In the genomic region with DNA sequence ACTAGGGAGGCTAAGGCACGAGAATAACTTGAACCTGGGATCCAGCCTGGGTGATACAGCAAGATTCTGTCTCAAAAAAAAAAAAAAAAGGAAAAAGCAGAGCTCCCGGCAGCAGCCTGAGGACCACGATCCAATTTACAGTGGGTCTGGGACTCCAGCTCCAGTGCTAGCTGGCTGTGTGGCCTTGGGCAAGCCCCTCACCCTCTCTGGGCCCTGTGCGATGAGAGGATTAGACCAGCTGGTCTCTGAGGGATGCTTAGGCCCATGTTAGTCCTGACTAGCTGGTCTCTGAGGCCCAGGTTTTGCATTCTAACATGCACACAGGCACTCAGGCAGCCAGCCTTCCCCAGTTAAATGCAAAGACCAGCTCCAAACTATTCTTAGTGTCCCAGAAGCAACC, we compare ENCODE assay signal across 31 cellular contexts. TPM values are rescaled to one million over a fixed set of nuclear protein-coding genes. Genes with fewer than 3 reads are reported as not detected.
"Had no signal": no experiment of that assay in that cellular context is flagged by ENCODE, and none has a peak within 500 bp of the region (broad histone marks: within the 10 kb centered on the region; RNA-seq: fewer than 3 reads in every experiment).

No MANE protein-coding gene starts in this region.

- H3K4me3 Mint-ChIP-seq: activated CD8-positive, alpha-beta T cell treated with anti-CD3 and anti-CD28 coated beads for 36 hours; activated naive CD8-positive, alpha-beta T cell treated with anti-CD3 and anti-CD28 coated beads for 36 hours; activated T-cell treated with anti-CD3 and anti-CD28 coated beads, Interleukin-2, amount 50 U/mL, for 72 hours; activated T-helper 17 cell treated with anti-CD3 and anti-CD28 coated beads, Interleukin-2, amount 50 U/mL, for 72 hours; central memory CD8-positive, alpha-beta T cell had no signal

- H3K27ac Mint-ChIP-seq: activated CD8-positive, alpha-beta T cell treated with anti-CD3 and anti-CD28 coated beads for 36 hours; activated naive CD8-positive, alpha-beta T cell treated with anti-CD3 and anti-CD28 coated beads for 36 hours; activated T-cell treated with anti-CD3 and anti-CD28 coated beads, Interleukin-2, amount 50 U/mL, for 72 hours; activated T-helper 17 cell treated with anti-CD3 and anti-CD28 coated beads, Interleukin-2, amount 50 U/mL, for 72 hours had no signal

- ATAC-seq: activated CD8-positive, alpha-beta T cell treated with anti-CD3 and anti-CD28 coated beads for 36 hours; activated T-cell treated with anti-CD3 and anti-CD28 coated beads, Interleukin-2, amount 50 U/mL, for 72 hours; activated T-helper 17 cell treated with anti-CD3 and anti-CD28 coated beads, Interleukin-2, amount 50 U/mL, for 72 hours; Panc1; Right ventricle myocardium inferior had no signal

- H3K9me3 Mint-ChIP-seq: activated CD8-positive, alpha-beta T cell treated with anti-CD3 and anti-CD28 coated beads for 36 hours; activated naive CD8-positive, alpha-beta T cell treated with anti-CD3 and anti-CD28 coated beads for 36 hours; activated T-cell treated with anti-CD3 and anti-CD28 coated beads, Interleukin-2, amount 50 U/mL, for 72 hours; activated T-helper 17 cell treated with anti-CD3 and anti-CD28 coated beads, Interleukin-2, amount 50 U/mL, for 72 hours; central memory CD8-positive, alpha-beta T cell had no signal

- H3K27me3 Mint-ChIP-seq: activated CD8-positive, alpha-beta T cell treated with anti-CD3 and anti-CD28 coated beads for 36 hours; activated naive CD8-positive, alpha-beta T cell treated with anti-CD3 and anti-CD28 coated beads for 36 hours had no signal

- H3K27me3 ChIP-seq: brain microvascular endothelial cell had no signal

- H3K27ac ChIP-seq: brain microvascular endothelial cell, WERI-Rb-1 had no signal

- DNase-seq: activated CD4-positive, alpha-beta T cell treated with anti-CD3 and anti-CD28 coated beads for 1 hour; activated CD4-positive, alpha-beta T cell treated with anti-CD3 and anti-CD28 coated beads for 48 hours; activated CD4-positive, alpha-beta T cell treated with anti-CD3 and anti-CD28 coated beads, Interleukin-2, amount 50 U/mL, for 4 hours; activated CD4-positive, CD25-positive, alpha-beta regulatory T cell; activated CD8-positive, alpha-beta T cell treated with anti-CD3 and anti-CD28 coated beads for 36 hours; activated effector memory CD4-positive, alpha-beta T cell treated with anti-CD3 and anti-CD28 coated beads, Interleukin-2, amount 50 U/mL, for 16 hours; activated naive CD4-positive, alpha-beta T cell; activated naive CD4-positive, alpha-beta T cell treated with anti-CD3 and anti-CD28 coated beads, Interleukin-2, amount 50 U/mL, for 16 hours; activated naive CD8-positive, alpha-beta T cell treated with anti-CD3 and anti-CD28 coated beads for 36 hours; activated T-cell treated with anti-CD3 and anti-CD28 coated beads, Interleukin-2, amount 50 U/mL, for 1 hour; activated T-cell treated with anti-CD3 and anti-CD28 coated beads, Interleukin-2, amount 50 U/mL, for 72 hours; amniotic stem cell; aorta; brain microvascular endothelial cell; NCI-H1105; NCI-H1417 treated with DMSO at 0.1 percent for 48 hours; NCI-H187 treated with DMSO at 0.1 percent for 48 hours; NCI-H2081; NCI-H226; NCI-H524 treated with DMSO at 0.1 percent for 48 hours; SW 1271; T-helper 1 cell; T-helper 2 cell; T-helper 9 cell; WERI-Rb-1 had no signal

- H3K36me3 Mint-ChIP-seq: activated naive CD8-positive, alpha-beta T cell treated with anti-CD3 and anti-CD28 coated beads for 36 hours had no signal

RNA-seq across cellular contexts. Expression of gene MFNG, which starts 19.4 kb away (rescaled TPM):
- total RNA-seq: NCI-H460, RPMI7951 had no signal
